20 cellular contexts compared by ENCODE assay signal in genomic region chr5:150529147-150529546, GRCh38.
"Had no signal": no experiment of that assay in that cellular context is flagged by ENCODE, and none has a peak within 500 bp of the region (broad histone marks: within the 10 kb centered on the region; RNA-seq: fewer than 3 reads in every experiment).

No MANE protein-coding gene starts in this region.

- DNase-seq: activated CD4-positive, alpha-beta T cell treated with anti-CD3 and anti-CD28 coated beads for 48 hours; activated CD4-positive, CD25-positive, alpha-beta regulatory T cell; activated CD8-positive, alpha-beta T cell treated with anti-CD3 and anti-CD28 coated beads for 36 hours; activated naive CD4-positive, alpha-beta T cell; activated naive CD8-positive, alpha-beta T cell treated with anti-CD3 and anti-CD28 coated beads for 36 hours; activated T-cell treated with anti-CD3 and anti-CD28 coated beads, Interleukin-2, amount 50 U/mL, for 1 hour; amniotic stem cell; caudate nucleus; dorsolateral prefrontal cortex; hypothalamus; islet precursor cell; mucosa of descending colon; naive B cell; ovary; stimulated activated CD4-positive, alpha-beta T cell treated with anti-CD3 and anti-CD28 coated beads, Interleukin-4, amount 100 ng/mL, for 24 hours; stomach had no signal

- H3K27ac ChIP-seq: epithelial cell of prostate, stomach had no signal

- H3K4me3 ChIP-seq: dorsolateral prefrontal cortex, mucosa of descending colon, ovary, stomach had no signal

- H3K9me3 ChIP-seq: mucosa of descending colon, ovary, stomach had no signal

- ATAC-seq: activated CD8-positive, alpha-beta T cell treated with anti-CD3 and anti-CD28 coated beads for 36 hours; activated T-helper 17 cell treated with anti-CD3 and anti-CD28 coated beads, Interleukin-2, amount 50 U/mL, for 72 hours; mucosa of descending colon; sciatic nerve; stimulated activated effector memory CD8-positive, alpha-beta T cell treated with anti-CD3 and anti-CD28 coated beads, Interleukin-12 subunit alpha, Interleukin-12 subunit beta, amount 100 ng/mL, for 72 hours had no signal

- H3K27me3 ChIP-seq: dorsolateral prefrontal cortex, ovary, stomach had no signal

- H3K36me3 ChIP-seq: ovary had no signal
